13 cellular contexts compared by ENCODE assay signal in the genomic region with DNA sequence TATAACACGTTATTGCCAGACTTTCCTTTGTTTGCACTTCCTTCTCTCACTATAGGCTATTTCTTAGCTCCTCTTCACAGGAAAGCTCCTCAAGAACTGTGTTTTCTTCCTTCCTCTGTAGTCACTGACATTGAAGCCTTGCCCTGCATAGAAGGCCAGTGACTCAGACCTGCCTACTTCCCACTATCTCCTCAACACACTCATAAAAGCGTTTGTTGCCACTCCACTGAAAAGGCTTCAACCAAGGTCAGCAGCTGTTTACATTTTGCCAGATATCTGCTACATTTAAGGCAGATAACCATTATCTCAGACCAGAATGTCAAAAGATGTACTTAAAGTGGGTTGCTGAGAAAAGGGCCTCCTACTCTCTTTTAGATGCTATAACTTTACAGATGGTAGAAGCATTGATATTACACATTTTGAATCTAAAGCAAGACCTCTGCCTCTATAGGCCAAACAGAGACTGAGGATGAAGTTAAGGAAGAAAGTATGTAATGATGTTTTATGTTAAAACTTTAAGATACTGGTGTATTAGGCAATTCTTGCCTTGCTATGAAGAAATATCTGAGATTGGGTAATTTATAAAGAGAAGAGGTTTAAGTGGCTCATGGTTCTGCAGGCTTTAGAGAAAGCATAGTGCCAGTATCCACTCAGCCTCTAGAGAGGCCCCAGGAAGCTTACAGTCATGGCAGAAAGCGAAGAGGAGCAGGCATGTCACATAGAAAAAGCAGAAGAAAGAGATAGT.
DNase-seq lines count a peak whose midpoint lies in the region; ATAC-seq and TF ChIP-seq lines count a peak whose summit lies in the region.
"Had no signal": no experiment of that assay in that cellular context is flagged by ENCODE, and none has a peak within 500 bp of the region (broad histone marks: within the 10 kb centered on the region; RNA-seq: fewer than 3 reads in every experiment).

No MANE protein-coding gene starts in this region.

- intact Hi-C loops in left lung (cut with DNase I), result no loop called here
- intact Hi-C loops in Right ventricle myocardium inferior (cut with DNase I), result no loop called here

- no peaks in the 10 kb centered on the region for H3K9me3 ChIP-seq in left lung
- H3K9me3 ChIP-seq: ascending aorta, esophagus muscularis mucosa had no signal

- H3K36me3 ChIP-seq in left lung, result no peaks in the 10 kb centered on the region
- H3K36me3 ChIP-seq: ascending aorta, esophagus muscularis mucosa had no signal

- DNase-seq in AG20443 (ENCODE audit: low spot score), result peak; percentile 73
- peak; percentile 15 for DNase-seq in KG1 (lab: John Stamatoyannopoulos, UW)
- peak; percentile 36 for DNase-seq in astrocyte of the spinal cord (ENCODE audit: low read depth, low spot score)
- no peak for DNase-seq in left lung
- DNase-seq in GM13977 (ENCODE audit: low spot score), result no peak
- DNase-seq in NCI-H1930 (lab: John Stamatoyannopoulos, UW), result no peak
- no peak for DNase-seq in Right ventricle myocardium inferior (ENCODE audit: missing footprints)
- DNase-seq: NCI-H1092, T-helper 9 cell had no signal

- ATAC-seq in left lung (peak; percentile 84), GM21528 (IDR thresholded peaks at IDR 0.05; ENCODE audit: low FRiP score, unreplicated experiment) (no peak), Right ventricle myocardium inferior (no peak)

- no peak overlapping the region for H3K27ac ChIP-seq in left lung
- H3K27ac ChIP-seq: ascending aorta, C4-2B, esophagus muscularis mucosa had no signal

- in situ Hi-C loops in astrocyte of the spinal cord (cut with HindIII; ENCODE audit: low sequenced_read_pairs) (no loop called here), GM13977 (cut with MboI; ENCODE audit: low pct_unique_long_range_greater_than_20kb, low sequenced_read_pairs, unreplicated experiment) (no loop called here)

- TF ChIP-seq CTCF in astrocyte of the spinal cord (IDR thresholded peaks at IDR 0.05; ENCODE audit: low read depth, low read length) (no peak), left lung (IDR thresholded peaks at IDR 0.05) (no peak), GM13977 (IDR thresholded peaks at IDR 0.05; ENCODE audit: extremely low read depth, insufficient read depth, missing control alignments) (no peak)

- H3K4me3 ChIP-seq in astrocyte of the spinal cord (ENCODE audit: low read depth, low read length) (no peak overlapping the region), left lung (no peak overlapping the region)
- H3K4me3 ChIP-seq: ascending aorta, esophagus muscularis mucosa had no signal

- H3K27me3 ChIP-seq in left lung, result no peaks in the 10 kb centered on the region
- H3K27me3 ChIP-seq: ascending aorta, esophagus muscularis mucosa had no signal

- no peaks in the 10 kb centered on the region for H3K4me1 ChIP-seq in left lung
- H3K4me1 ChIP-seq: ascending aorta, esophagus muscularis mucosa had no signal

Comparison
In these comparisons a context has a peak if more than half of its experiments do, and no peak if none do; other contexts are left out.
1. DNase-seq: peak in AG20443 (single experiment), KG1 (single experiment) and astrocyte of the spinal cord (single experiment); none in left lung (0 of 2), GM13977 (single experiment), NCI-H1930 (0 of 2) and Right ventricle myocardium inferior (single experiment).